ENCODE assay signal across 8 cellular contexts in genomic region chr14:91303091-91303923, GRCh38. TPM values are rescaled to one million over a fixed set of nuclear protein-coding genes. Genes with fewer than 3 reads are reported as not detected.
DNase-seq lines count a peak whose midpoint lies in the region; ATAC-seq and TF ChIP-seq lines count a peak whose summit lies in the region.

No MANE protein-coding gene starts in this region.

- peak overlapping the region in 1 of 8 donors; percentile 20 for H3K4me3 Mint-ChIP-seq in CD4-positive, alpha-beta memory T cell
- H3K4me3 Mint-ChIP-seq in memory B cell: no peak overlapping the region

- H3K27me3 ChIP-seq in CD4-positive, alpha-beta memory T cell (ENCODE audit: insufficient read depth, low read length): no peaks in the 10 kb centered on the region
- H3K27me3 ChIP-seq in OCI-LY3 (ENCODE audit: low read depth, low read length): no peaks in the 10 kb centered on the region

- CTCF ChIA-PET in CD4-positive, alpha-beta memory T cell (lab: Charles Lee; ENCODE audit: partially characterized antibody): interaction anchor here (1.0 to 1.7 kb wide), 4 partner anchors 9 to 124 kb away, joined by 3 to 7 read pairs (median 4); no protein-coding TSS in a partner anchor

- no peak for TF ChIP-seq CTCF in OCI-LY3 (IDR thresholded peaks at IDR 0.05; ENCODE audit: low read depth, low read length)

- peak overlapping the region; percentile 33 for H3K27ac ChIP-seq in CD4-positive, alpha-beta memory T cell (ENCODE audit: low read depth, low read length)
- H3K27ac ChIP-seq in OCI-LY3 (ENCODE audit: low read length): peak overlapping the region; percentile 98

- ATAC-seq in GM21447 (IDR thresholded peaks at IDR 0.05; ENCODE audit: unreplicated experiment) (peak; percentile 50), memory B cell (ENCODE audit: low read depth) (peak; percentile 85), GM21717 (IDR thresholded peaks at IDR 0.05; ENCODE audit: unreplicated experiment) (no peak)
- ATAC-seq in activated naive CD4-positive, alpha-beta T cell treated with anti-CD3 and anti-CD28 coated beads, Interleukin-2, amount 50 U/mL, for 72 hours: peak; percentile 36 to 78

- POLR2A ChIA-PET in CD4-positive, alpha-beta memory T cell (lab: Charles Lee; ENCODE audit: partially characterized antibody): interaction anchor here (0.6 kb wide), 1 partner anchor 22 kb away, joined by 4 read pairs; no protein-coding TSS in a partner anchor

- peaks cover 95% of the 10 kb centered on the region for H3K36me3 ChIP-seq in CD4-positive, alpha-beta memory T cell (ENCODE audit: insufficient read depth, low read length)
- H3K36me3 ChIP-seq in OCI-LY3 (replicated peaks; ENCODE audit: low read depth, low read length): peaks cover 84% of the 10 kb centered on the region

- intact Hi-C loops in CD4-positive, alpha-beta memory T cell (cut with micrococcal nuclease): no loop called here

- H3K79me2 ChIP-seq in OCI-LY3 (ENCODE audit: low read length): peaks cover 10% of the 10 kb centered on the region

- peaks cover 76 to 92% of the 10 kb centered on the region in 2 donors for H3K36me3 Mint-ChIP-seq in CD4-positive, alpha-beta memory T cell
- H3K36me3 Mint-ChIP-seq in activated naive CD4-positive, alpha-beta T cell treated with anti-CD3 and anti-CD28 coated beads, Interleukin-2, amount 50 U/mL, for 72 hours: peaks cover 50 to 60% of the 10 kb centered on the region in 2 donors
- H3K36me3 Mint-ChIP-seq in memory B cell: peaks cover 32% of the 10 kb centered on the region

- H3K27me3 Mint-ChIP-seq in CD4-positive, alpha-beta memory T cell: no peaks in the 10 kb centered on the region
- H3K27me3 Mint-ChIP-seq in memory B cell: no peaks in the 10 kb centered on the region

- no peak overlapping the region for H3K4me3 ChIP-seq in CD4-positive, alpha-beta memory T cell (ENCODE audit: low read length in 2 of 2)
- H3K4me3 ChIP-seq in OCI-LY3 (ENCODE audit: low read length): peak overlapping the region; percentile 73

- peak in 4 of 5 donors; percentile 26 to 67 (median 34) for DNase-seq in CD4-positive, alpha-beta memory T cell
- DNase-seq in activated naive CD4-positive, alpha-beta T cell treated with anti-CD3 and anti-CD28 coated beads, Interleukin-2, amount 50 U/mL, for 72 hours (ENCODE audit: low spot score in 2 of 2): peak in 1 of 2 donors; percentile 83
- DNase-seq in memory B cell (ENCODE audit: low spot score in 2 of 2) (no peak), NCI-H748 treated with DMSO at 0.1 percent for 48 hours (lab: John Stamatoyannopoulos, UW) (no peak), amygdala (lab: John Stamatoyannopoulos, UW) (no peak)

- peaks cover 15 to 35% (median 25%) of the 10 kb centered on the region in 4 donors for H3K4me1 Mint-ChIP-seq in CD4-positive, alpha-beta memory T cell
- H3K4me1 Mint-ChIP-seq in memory B cell: peaks cover 7% of the 10 kb centered on the region

- H3K9me3 ChIP-seq in CD4-positive, alpha-beta memory T cell (ENCODE audit: control insufficient read depth in 1 of 2, low read length in 2 of 2): no peaks in the 10 kb centered on the region
- no peaks in the 10 kb centered on the region for H3K9me3 ChIP-seq in OCI-LY3 (ENCODE audit: insufficient read depth, low read length)

- no peak overlapping the region for H2AFZ ChIP-seq in OCI-LY3 (ENCODE audit: low read depth, low read length)

- H3K4me2 ChIP-seq in OCI-LY3 (ENCODE audit: low read length): peak overlapping the region; percentile 94

- peak overlapping the region; percentile 86 for H3K9ac ChIP-seq in OCI-LY3 (ENCODE audit: low read length)

- H4K20me1 ChIP-seq in OCI-LY3 (ENCODE audit: insufficient read depth, low read length): no peaks in the 10 kb centered on the region

- H3K4me1 ChIP-seq in CD4-positive, alpha-beta memory T cell (ENCODE audit: insufficient read depth, low read length): peaks cover 20% of the 10 kb centered on the region
- H3K4me1 ChIP-seq in OCI-LY3 (ENCODE audit: low read length): peaks cover 53% of the 10 kb centered on the region

- H3K9me3 Mint-ChIP-seq in CD4-positive, alpha-beta memory T cell: peaks cover 0 to 2% (median 0%) of the 10 kb centered on the region in 8 donors
- H3K9me3 Mint-ChIP-seq in activated naive CD4-positive, alpha-beta T cell treated with anti-CD3 and anti-CD28 coated beads, Interleukin-2, amount 50 U/mL, for 72 hours: no peaks in the 10 kb centered on the region
- H3K9me3 Mint-ChIP-seq in memory B cell: no peaks in the 10 kb centered on the region

- H3K27ac Mint-ChIP-seq in CD4-positive, alpha-beta memory T cell: peak overlapping the region; percentile 53 to 91 (median 79)
- H3K27ac Mint-ChIP-seq in activated naive CD4-positive, alpha-beta T cell treated with anti-CD3 and anti-CD28 coated beads, Interleukin-2, amount 50 U/mL, for 72 hours: peak overlapping the region; percentile 95
- H3K27ac Mint-ChIP-seq in memory B cell: peak overlapping the region; percentile 67

RNA-seq across cellular contexts. Expression of gene GPR68, which starts 58.8 kb away (rescaled TPM):
- total RNA-seq in CD4-positive, alpha-beta memory T cell: 10 to 100 TPM; 10.6 to 10.8 TPM
- 1 to 10 TPM; 3.0 to 8.3 TPM for polyA plus RNA-seq in CD4-positive, alpha-beta memory T cell
- 10 to 100 TPM in 1 of 2 donors, 1 to 10 TPM in 1; 4.6 to 12.7 TPM for total RNA-seq in activated naive CD4-positive, alpha-beta T cell treated with anti-CD3 and anti-CD28 coated beads, Interleukin-2, amount 50 U/mL, for 72 hours

Comparison
In these comparisons a context has a peak if more than half of its experiments do, and no peak if none do; other contexts are left out.
1. DNase-seq: peak in CD4-positive, alpha-beta memory T cell (4 of 5); none in memory B cell (0 of 2), NCI-H748 treated with DMSO at 0.1 percent for 48 hours (single experiment) and amygdala (0 of 56).
2. Peak in every context shown above with its lines, with median percentiles within 50 percentile points of each other: H3K27ac Mint-ChIP-seq.